14 cellular contexts compared by ENCODE assay signal in genomic region chr7:78873117-78873516, GRCh38.
DNase-seq lines count a peak whose midpoint lies in the region; ATAC-seq, FAIRE-seq and TF ChIP-seq lines count a peak whose summit lies in the region.
"Had no signal": no experiment of that assay in that cellular context is flagged by ENCODE, and none has a peak within 500 bp of the region (broad histone marks: within the 10 kb centered on the region; RNA-seq: fewer than 3 reads in every experiment).

No MANE protein-coding gene starts in this region.

- H3K4ac ChIP-seq in H1 (replicated peaks; ENCODE audit: insufficient read length, low read depth, low read length) = no peak overlapping the region

- no peak for ATAC-seq in sciatic nerve
- ATAC-seq: A549, HCT116 had no signal

- H3K27me3 ChIP-seq in H7 (ENCODE audit: control insufficient read depth, insufficient read depth, low read length) = no peaks in the 10 kb centered on the region
- no peaks in the 10 kb centered on the region for H3K27me3 ChIP-seq in H1 (replicated peaks in 1 of 4; ENCODE audit: control insufficient read depth in 3 of 4, extremely low read depth in 1 of 4, insufficient read depth in 3 of 4, low read length in 3 of 4)

- peak; percentile 60 for FAIRE-seq in H1 (lab: Jason Lieb, UNC)
- FAIRE-seq: A549, G401.6, GM12891 had no signal

- no peak overlapping the region for H3K9ac ChIP-seq in H1 (replicated peaks in 1 of 4; ENCODE audit: extremely low read depth in 1 of 4, low read depth in 3 of 4, low read length in 3 of 4)

- no peaks in the 10 kb centered on the region for H3K79me1 ChIP-seq in H1 (ENCODE audit: low read depth, low read length)

- no peak overlapping the region for H2AFZ ChIP-seq in H1 (ENCODE audit: low read length)

- CTCF ChIA-PET in H1 (lab: Charles Lee; ENCODE audit: partially characterized antibody) = interaction anchor here (1.0 to 1.2 kb wide), 2 partner anchors 57 to 362 kb away, joined by 3 to 4 read pairs; no protein-coding TSS in a partner anchor

- H3K4me1 Mint-ChIP-seq in nephron progenitor cell = no peaks in the 10 kb centered on the region
- H3K4me1 Mint-ChIP-seq: CD14-positive monocyte had no signal

- H3K27ac Mint-ChIP-seq in nephron progenitor cell = no peak overlapping the region
- H3K27ac Mint-ChIP-seq: CD14-positive monocyte had no signal

- H2BK5ac ChIP-seq in H1 (ENCODE audit: low read depth, low read length) = no peak overlapping the region

- H3K36me3 Mint-ChIP-seq in nephron progenitor cell (ENCODE audit: low read depth) = peaks cover 6% of the 10 kb centered on the region
- H3K36me3 Mint-ChIP-seq: CD14-positive monocyte had no signal

- H3K27me3 Mint-ChIP-seq in nephron progenitor cell (ENCODE audit: low read depth, poor library complexity) = no peaks in the 10 kb centered on the region

- H3K36me3 ChIP-seq in H7 (replicated peaks; ENCODE audit: control insufficient read depth, insufficient read depth, low read length) = no peaks in the 10 kb centered on the region
- no peaks in the 10 kb centered on the region for H3K36me3 ChIP-seq in H1 (ENCODE audit: control insufficient read depth in 2 of 4, insufficient read depth in 4 of 4, low read length in 3 of 4)

- TF ChIP-seq CTCF in H1 (IDR thresholded peaks at IDR 0.05; ENCODE audit: control extremely low read depth in 1 of 3, insufficient read depth in 1 of 3, low read depth in 1 of 3, low read length in 3 of 3) = no peak
- no peak for TF ChIP-seq CTCF in nephron progenitor cell (IDR thresholded peaks at IDR 0.05)

- H4K91ac ChIP-seq in H1 (replicated peaks; ENCODE audit: insufficient read length, low read length) = no peak overlapping the region

- H2AK5ac ChIP-seq in H1 (ENCODE audit: low read depth, low read length) = no peak overlapping the region

- no peak overlapping the region for H2BK15ac ChIP-seq in H1 (ENCODE audit: low read length)

- no peak overlapping the region for H3K27ac ChIP-seq in H1 (ENCODE audit: low read depth, low read length)
- H3K27ac ChIP-seq in substantia nigra (ENCODE audit: low read depth, low read length, poor library complexity, severe bottlenecking) = no peak overlapping the region
- H3K27ac ChIP-seq: A549, HL-60 had no signal

- POLR2A ChIA-PET in H1 (lab: Charles Lee; ENCODE audit: partially characterized antibody) = interaction anchor here (0.6 kb wide), 1 partner anchor 204 kb away, joined by 3 read pairs; no protein-coding TSS in a partner anchor

- H3K18ac ChIP-seq in H1 (ENCODE audit: extremely low read depth, low read length) = no peak overlapping the region

- no peak overlapping the region for H3K4me2 ChIP-seq in H1 (ENCODE audit: insufficient read depth in 1 of 2, low read depth in 2 of 2, low read length in 2 of 2)
- H3K4me2 ChIP-seq: A549 had no signal

- H4K20me1 ChIP-seq in H1 (replicated peaks in 1 of 2; ENCODE audit: control insufficient read depth in 1 of 2, insufficient read depth in 2 of 2, low read length in 2 of 2) = no peaks in the 10 kb centered on the region

- no peaks in the 10 kb centered on the region for H3K23me2 ChIP-seq in H1 (ENCODE audit: low read depth, low read length)

- TF ChIP-seq POLR2A in H1 (IDR thresholded peaks at IDR 0.05; ENCODE audit: control extremely low read depth in 1 of 2, low read depth in 2 of 2, low read length in 2 of 2) = no peak

- DNase-seq in H7 (peak; percentile 22), H1 (ENCODE audit: low read depth in 1 of 2, low spot score in 2 of 2) (peak in 1 of 2 experiments; percentile 65), nephron progenitor cell (peak; percentile 3), AG08395 (ENCODE audit: low spot score) (no peak), sciatic nerve (ENCODE audit: low spot score) (no peak), substantia nigra (lab: John Stamatoyannopoulos, UW) (no peak)
- DNase-seq: DMS53, GOT3 had no signal

- peaks cover 8% of the 10 kb centered on the region for H3K9me3 Mint-ChIP-seq in nephron progenitor cell

- H3K56ac ChIP-seq in H1 (replicated peaks; ENCODE audit: insufficient read length, low read depth, low read length) = no peak overlapping the region

- intact Hi-C loops in sciatic nerve (cut with DNase I) = no loop called here

- peaks cover 0 to 3% (median 2%) of the 10 kb centered on the region in 4 experiments; a peak in 2 of 7 replicates for H3K4me1 ChIP-seq in H1 (replicated peaks in 1 of 4; ENCODE audit: control insufficient read depth in 3 of 4, insufficient read depth in 4 of 4, low read length in 3 of 4)
- H3K4me1 ChIP-seq: A549 had no signal

- no peak for TF ChIP-seq EP300 in H1 (IDR thresholded peaks at IDR 0.05; ENCODE audit: borderline replicate concordance in 1 of 2, low read depth in 2 of 2, low read length in 2 of 2)

- TF ChIP-seq RAD21 in H1 (IDR thresholded peaks at IDR 0.05 in 1 of 2, conservative IDR thresholded peaks at IDR 0.05 in 1 of 2; ENCODE audit: low read depth in 2 of 2, low read length in 2 of 2) = no peak

- H3K4me3 Mint-ChIP-seq in nephron progenitor cell = no peak overlapping the region
- H3K4me3 Mint-ChIP-seq: CD14-positive monocyte had no signal

- no peak overlapping the region for H3K23ac ChIP-seq in H1 (ENCODE audit: insufficient read length)

- no peak overlapping the region for H2BK120ac ChIP-seq in H1 (replicated peaks; ENCODE audit: low read depth, low read length)

- H3K14ac ChIP-seq in H1 (ENCODE audit: insufficient read length) = no peak overlapping the region

- no peak overlapping the region for H4K8ac ChIP-seq in H1 (ENCODE audit: extremely low read depth, insufficient read depth, low read length)

- 0 out of 4 replicates have a peak, but pooled peaks cover 0 to 4% of the 10 kb centered on the region in 2 experiments for H3K9me3 ChIP-seq in H1 (ENCODE audit: insufficient read depth in 2 of 2, low read depth in 1 of 2, low read length in 1 of 2)
- H3K9me3 ChIP-seq: A549 had no signal

- H3K4me3 ChIP-seq in H7 (ENCODE audit: insufficient read depth, low read depth, low read length) (no peak overlapping the region), H1 (ENCODE audit: extremely low read depth in 1 of 4, insufficient read depth in 2 of 4, low read depth in 3 of 4, low read length in 4 of 4) (no peak overlapping the region)
- H3K4me3 ChIP-seq: A549 had no signal

- no peak overlapping the region for H4K5ac ChIP-seq in H1 (ENCODE audit: insufficient read length, low read depth, low read length)

- no peak overlapping the region for H2BK12ac ChIP-seq in H1 (ENCODE audit: low read depth, low read length)

- no peaks in the 10 kb centered on the region for H3K79me2 ChIP-seq in H1 (ENCODE audit: control insufficient read depth in 1 of 2, insufficient read depth in 2 of 2, low read length in 2 of 2)

- WGBS in H1 (ENCODE audit: extremely low coverage in 1 of 2, insufficient coverage in 1 of 2, insufficient read length in 1 of 2, insufficient replicate concordance in 2 of 2, low coverage in 1 of 2, low lambda C conversion rate in 2 of 2, missing lambda C conversion rate in 1 of 2), 2 experiments = 55% methylated on average over 5 of the region's 5 CpGs; no CpG with 5 or more reads in 1 of the 2 experiments

- no peak overlapping the region for H2BK20ac ChIP-seq in H1 (ENCODE audit: low read length)

TF ChIP-seq in H1, 55 proteins besides CTCF, POLR2A, EP300 and RAD21:
- TF ChIP-seq CTBP2 (IDR thresholded peaks at IDR 0.05; ENCODE audit: borderline replicate concordance, insufficient read depth, insufficient read length, low read length) (no peak), ZNF274 (IDR thresholded peaks at IDR 0.05; ENCODE audit: borderline replicate concordance, extremely low read depth, low read length) (no peak), RNF2 (IDR thresholded peaks at IDR 0.05; ENCODE audit: borderline replicate concordance, low read depth, low read length, missing control alignments, poor library complexity, severe bottlenecking) (no peak), TEAD4 (IDR thresholded peaks at IDR 0.05; ENCODE audit: low read depth, low read length) (0 out of 2 replicates have a peak, but pooled peaks have one; percentile 36)

Comparison
In these comparisons a context has a peak if more than half of its experiments do, and no peak if none do; other contexts are left out.
1. DNase-seq: peak in H7 (single experiment) and nephron progenitor cell (single experiment); none in AG08395 (single experiment), sciatic nerve (single experiment) and substantia nigra (0 of 49).